ENCODE assay signal across 2 cellular contexts in genomic region chr10:17425584-17426262, GRCh38.
TF ChIP-seq lines count a peak whose summit lies in the region.

No MANE protein-coding gene starts in this region.

TF ChIP-seq in liver, 16 proteins besides CTCF, POLR2A, EP300 and RAD21:
- no peak for TF ChIP-seq TAF1 (conservative IDR thresholded peaks at IDR 0.05)
- no peak for TF ChIP-seq RXRA (IDR thresholded peaks at IDR 0.05)
- no peak for TF ChIP-seq GABPA (IDR thresholded peaks at IDR 0.05 in 1 of 2, conservative IDR thresholded peaks at IDR 0.05 in 1 of 2)
- TF ChIP-seq NR2F2 (IDR thresholded peaks at IDR 0.05) = peak; percentile 88

TF ChIP-seq in HepG2, 621 proteins besides CTCF, POLR2A, EP300 and RAD21:
- TF ChIP-seq POLR2G (IDR thresholded peaks at IDR 0.05; ENCODE audit: low read depth, low read length) (no peak), USF2 (IDR thresholded peaks at IDR 0.05; ENCODE audit: low read depth, low read length) (no peak), USF2 (CRISPR knock-in tag; IDR thresholded peaks at IDR 0.05; ENCODE audit: borderline replicate concordance) (no peak), HMG20B (CRISPR knock-in tag; conservative IDR thresholded peaks at IDR 0.05) (no peak), ATF7 (IDR thresholded peaks at IDR 0.05) (no peak), ATF7 (CRISPR knock-in tag; IDR thresholded peaks at IDR 0.05) (no peak), ZNF577 (CRISPR knock-in tag; IDR thresholded peaks at IDR 0.05; ENCODE audit: borderline replicate concordance, low read depth) (no peak), GPN1 (CRISPR knock-in tag; IDR thresholded peaks at IDR 0.05; ENCODE audit: borderline replicate concordance) (no peak), ZNF333 (CRISPR knock-in tag; IDR thresholded peaks at IDR 0.05; ENCODE audit: borderline replicate concordance) (no peak), TRIM22 (IDR thresholded peaks at IDR 0.05) (no peak), DMTF1 (CRISPR knock-in tag; IDR thresholded peaks at IDR 0.05) (no peak), IKZF4 (CRISPR knock-in tag; IDR thresholded peaks at IDR 0.05; ENCODE audit: borderline replicate concordance, low read depth, not compliant biosample characterization) (no peak), ZNF597 (CRISPR knock-in tag; IDR thresholded peaks at IDR 0.05) (no peak), ZBTB46 (CRISPR knock-in tag; IDR thresholded peaks at IDR 0.05; ENCODE audit: borderline replicate concordance) (no peak), ZNF501 (CRISPR knock-in tag; IDR thresholded peaks at IDR 0.05) (no peak), SNAPC5 (CRISPR knock-in tag; IDR thresholded peaks at IDR 0.05; ENCODE audit: borderline replicate concordance) (no peak), SETDB1 (CRISPR knock-in tag; IDR thresholded peaks at IDR 0.05; ENCODE audit: borderline replicate concordance) (no peak)
